In genomic region chr2:1864981-1865421, GRCh38 we compare ENCODE assay signal across 18 cellular contexts.
DNase-seq lines count a peak whose midpoint lies in the region; ATAC-seq and TF ChIP-seq lines count a peak whose summit lies in the region.
"Had no signal": no experiment of that assay in that cellular context is flagged by ENCODE, and none has a peak within 500 bp of the region (broad histone marks: within the 10 kb centered on the region; RNA-seq: fewer than 3 reads in every experiment).

No MANE protein-coding gene starts in this region.

- intact Hi-C loops in cardiac septum (cut with DNase I), result no loop called here
- intact Hi-C loops in left ventricle myocardium superior (cut with micrococcal nuclease), result no loop called here
- intact Hi-C loops in dorsolateral prefrontal cortex (cut with DNase I), result no loop called here
- intact Hi-C loops in thyroid gland (cut with DNase I), result loop anchor here (10.0 kb wide), 2 partner anchors 250 to 430 kb away; no protein-coding TSS in a partner anchor

- ATAC-seq in left ventricle myocardium superior, result no peak
- ATAC-seq in HG03159 (IDR thresholded peaks at IDR 0.05; ENCODE audit: unreplicated experiment), result peak; percentile 48
- ATAC-seq: activated T-helper 17 cell treated with anti-CD3 and anti-CD28 coated beads, Interleukin-2, amount 50 U/mL, for 72 hours had no signal

- WGBS in thyroid gland, 2 donors, result 3 to 24% methylated on average over 5 to 12 of the region's 14 CpGs

- TF ChIP-seq CTCF in dorsolateral prefrontal cortex (IDR thresholded peaks at IDR 0.05 in 54 of 56, conservative IDR thresholded peaks at IDR 0.05 in 2 of 56; ENCODE audit: low read depth in 1 of 56, partially characterized antibody in 56 of 56) (no peak), thyroid gland (IDR thresholded peaks at IDR 0.05) (no peak)

- H3K27me3 ChIP-seq in dorsolateral prefrontal cortex (peaks cover 0 to 47% (median 4%) of the 10 kb centered on the region in 45 donors), thyroid gland (no peaks in the 10 kb centered on the region), SJCRH30 (peaks cover 54% of the 10 kb centered on the region)
- H3K27me3 ChIP-seq: adrenal gland had no signal

- TF ChIP-seq POLR2A in thyroid gland (IDR thresholded peaks at IDR 0.05), result no peak

- H3K9me3 ChIP-seq in thyroid gland, result no peaks in the 10 kb centered on the region
- H3K9me3 ChIP-seq in SJCRH30 (replicated peaks), result no peaks in the 10 kb centered on the region
- H3K9me3 ChIP-seq: adrenal gland, heart right ventricle had no signal

- peak overlapping the region in 49 of 59 donors; percentile 4 to 93 (median 64) for H3K27ac ChIP-seq in dorsolateral prefrontal cortex
- peak overlapping the region; percentile 75 to 90 (median 83) for H3K27ac ChIP-seq in thyroid gland
- no peak overlapping the region for H3K27ac ChIP-seq in SJCRH30
- H3K27ac ChIP-seq: adrenal gland, heart right ventricle, VCaP had no signal

- DNase-seq in cardiac septum (ENCODE audit: low spot score), result peak; percentile 70
- DNase-seq in left ventricle myocardium superior, result no peak
- no peak for DNase-seq in dorsolateral prefrontal cortex
- DNase-seq in thyroid gland, result peak; percentile 73 to 76
- DNase-seq in dermis blood vessel endothelial cell, result no peak
- no peak for DNase-seq in SJCRH30
- DNase-seq in SKM-1 (lab: John Stamatoyannopoulos, UW; ENCODE audit: unreplicated experiment), result no peak
- DNase-seq: adrenal gland; CD4-positive, alpha-beta memory T cell; central memory CD4-positive, alpha-beta T cell; effector memory CD4-positive, alpha-beta T cell; heart right ventricle; mesenchymal stem cell; NCI-H1436; stimulated activated naive CD4-positive, alpha-beta T cell had no signal

- H3K36me3 ChIP-seq in thyroid gland (no peaks in the 10 kb centered on the region), SJCRH30 (no peaks in the 10 kb centered on the region)
- H3K36me3 ChIP-seq: adrenal gland, heart right ventricle had no signal

- H3K4me3 ChIP-seq in dorsolateral prefrontal cortex (no peak overlapping the region), thyroid gland (replicated peaks in 1 of 3) (no peak overlapping the region), SJCRH30 (no peak overlapping the region)
- H3K4me3 ChIP-seq: adrenal gland, heart right ventricle had no signal

- H3K4me1 ChIP-seq in thyroid gland, result peaks cover 35 to 36% of the 10 kb centered on the region in 2 donors
- no peaks in the 10 kb centered on the region for H3K4me1 ChIP-seq in SJCRH30
- H3K4me1 ChIP-seq: adrenal gland had no signal

Comparison
In these comparisons a context has a peak if more than half of its experiments do, and no peak if none do; other contexts are left out.
1. DNase-seq: peak in cardiac septum (single experiment) and thyroid gland (2 of 2); none in left ventricle myocardium superior (single experiment), dorsolateral prefrontal cortex (0 of 10), dermis blood vessel endothelial cell (single experiment), SJCRH30 (0 of 2) and SKM-1 (single experiment).